In the genomic region with DNA sequence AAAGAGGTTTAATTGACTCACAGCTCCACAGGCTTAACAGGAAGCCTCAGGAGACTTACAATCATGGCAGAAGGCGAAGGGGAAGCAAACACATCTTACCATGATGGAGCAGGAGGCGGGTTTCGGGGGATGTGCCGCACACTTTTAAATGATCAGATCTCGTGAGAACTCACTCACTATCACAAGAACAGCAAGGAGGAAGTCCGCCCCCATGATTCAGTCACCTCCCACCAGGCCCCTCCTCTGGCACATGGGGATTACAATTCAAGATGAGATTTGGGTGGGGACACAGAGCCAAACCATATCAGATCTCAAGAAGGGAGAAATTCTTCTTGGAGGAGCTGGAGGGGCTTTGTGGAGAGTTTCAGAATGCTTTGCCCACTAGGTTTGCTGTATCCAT, we compare ENCODE assay signal across 1 cellular context.
TF ChIP-seq lines count a peak whose summit lies in the region.

No MANE protein-coding gene starts in this region.

TF ChIP-seq in K562, 482 proteins besides CTCF, POLR2A, EP300 and RAD21:
- peak; percentile 75; the same call in 1 of the 2 replicates for TF ChIP-seq CC2D1A (IDR thresholded peaks at IDR 0.05)
- peak; percentile 14 for TF ChIP-seq RBM25 (IDR thresholded peaks at IDR 0.05; ENCODE audit: low read depth, low read length, severe bottlenecking)
- TF ChIP-seq FOSL1 (tag; conservative IDR thresholded peaks at IDR 0.05), result 0 out of 2 replicates have a peak, but pooled peaks have one; percentile 22
- TF ChIP-seq DPF2 (IDR thresholded peaks at IDR 0.05), result 0 out of 2 replicates have a peak, but pooled peaks have one; percentile 23
- TF ChIP-seq, protein P1, sequence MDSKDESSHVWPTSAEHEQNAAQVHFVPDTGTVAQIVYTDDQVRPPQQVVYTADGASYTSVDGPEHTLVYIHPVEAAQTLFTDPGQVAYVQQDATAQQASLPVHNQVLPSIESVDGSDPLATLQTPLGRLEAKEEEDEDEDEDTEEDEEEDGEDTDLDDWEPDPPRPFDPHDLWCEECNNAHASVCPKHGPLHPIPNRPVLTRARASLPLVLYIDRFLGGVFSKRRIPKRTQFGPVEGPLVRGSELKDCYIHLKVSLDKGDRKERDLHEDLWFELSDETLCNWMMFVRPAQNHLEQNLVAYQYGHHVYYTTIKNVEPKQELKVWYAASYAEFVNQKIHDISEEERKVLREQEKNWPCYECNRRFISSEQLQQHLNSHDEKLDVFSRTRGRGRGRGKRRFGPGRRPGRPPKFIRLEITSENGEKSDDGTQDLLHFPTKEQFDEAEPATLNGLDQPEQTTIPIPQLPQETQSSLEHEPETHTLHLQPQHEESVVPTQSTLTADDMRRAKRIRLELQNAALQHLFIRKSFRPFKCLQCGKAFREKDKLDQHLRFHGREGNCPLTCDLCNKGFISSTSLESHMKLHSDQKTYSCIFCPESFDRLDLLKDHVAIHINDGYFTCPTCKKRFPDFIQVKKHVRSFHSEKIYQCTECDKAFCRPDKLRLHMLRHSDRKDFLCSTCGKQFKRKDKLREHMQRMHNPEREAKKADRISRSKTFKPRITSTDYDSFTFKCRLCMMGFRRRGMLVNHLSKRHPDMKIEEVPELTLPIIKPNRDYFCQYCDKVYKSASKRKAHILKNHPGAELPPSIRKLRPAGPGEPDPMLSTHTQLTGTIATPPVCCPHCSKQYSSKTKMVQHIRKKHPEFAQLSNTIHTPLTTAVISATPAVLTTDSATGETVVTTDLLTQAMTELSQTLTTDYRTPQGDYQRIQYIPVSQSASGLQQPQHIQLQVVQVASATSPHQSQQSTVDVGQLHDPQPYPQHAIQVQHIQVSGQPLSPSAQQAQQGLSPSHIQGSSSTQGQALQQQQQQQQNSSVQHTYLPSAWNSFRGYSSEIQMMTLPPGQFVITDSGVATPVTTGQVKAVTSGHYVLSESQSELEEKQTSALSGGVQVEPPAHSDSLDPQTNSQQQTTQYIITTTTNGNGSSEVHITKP (IDR thresholded peaks at IDR 0.05; ENCODE audit: partially characterized antibody), result peak; percentile 71
- TF ChIP-seq CHD2 (IDR thresholded peaks at IDR 0.05; ENCODE audit: low read depth, low read length), result peak; percentile 83
- peak; percentile 51; the same call in 1 of the 2 replicates for TF ChIP-seq EGR1 (conservative IDR thresholded peaks at IDR 0.05)
- peak; percentile 29; the same call in 1 of the 2 replicates for TF ChIP-seq SPI1 (IDR thresholded peaks at IDR 0.05; ENCODE audit: borderline replicate concordance, low read depth, low read length)
